ENCODE assay signal across 19 cellular contexts in the genomic region with DNA sequence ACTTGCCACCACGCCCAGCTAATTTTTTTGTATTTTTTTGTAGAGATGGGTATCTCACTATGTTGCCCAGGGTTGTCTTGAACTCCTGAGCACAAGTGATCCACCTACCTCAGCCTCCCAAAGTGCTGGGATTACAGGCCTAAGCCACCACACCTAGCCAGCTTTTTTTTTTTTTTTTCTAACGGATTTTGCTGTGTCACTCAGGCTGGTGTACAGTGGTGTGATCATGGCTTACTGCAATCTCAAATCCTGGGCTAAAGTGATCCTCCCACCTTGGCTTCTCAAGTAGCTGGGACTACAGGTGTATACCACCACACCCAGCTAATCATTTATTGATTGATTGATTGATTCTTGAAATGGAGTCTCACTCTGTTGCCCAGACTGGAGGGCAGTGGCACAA.
DNase-seq lines count a peak whose midpoint lies in the region; ATAC-seq, FAIRE-seq and TF ChIP-seq lines count a peak whose summit lies in the region.
"Had no signal": no experiment of that assay in that cellular context is flagged by ENCODE, and none has a peak within 500 bp of the region (broad histone marks: within the 10 kb centered on the region; RNA-seq: fewer than 3 reads in every experiment).

No MANE protein-coding gene starts in this region.

- CTCF ChIA-PET in HepG2 (lab: Yijun Ruan, JAX; ENCODE audit: low intra/inter-chr PET ratio, low total read pairs) = no interaction called here
- CTCF ChIA-PET in K562 (lab: Yijun Ruan, JAX; ENCODE audit: low intra/inter-chr PET ratio) = no interaction called here

- BruUV-seq in HepG2 (replicated peaks; lab: Mats Ljungman, UMichigan) (no TSS peak), K562 (replicated peaks; lab: Mats Ljungman, UMichigan) (no TSS peak)

- TF ChIP-seq RAD21 in HepG2 (CRISPR knock-in tag; IDR thresholded peaks at IDR 0.05) (no peak), K562 (CRISPR knock-in tag; conservative IDR thresholded peaks at IDR 0.05 in 1 of 2, IDR thresholded peaks at IDR 0.05 in 1 of 2) (no peak)

- no peak overlapping the region for H3K23ac ChIP-seq in trophoblast cell (ENCODE audit: low read length)

- TF ChIP-seq POLR2A in HepG2 (IDR thresholded peaks at IDR 0.05; ENCODE audit: insufficient read depth in 1 of 2, low read depth in 2 of 2, low read length in 2 of 2) (no peak), right lobe of liver (IDR thresholded peaks at IDR 0.05) (no peak), K562 (conservative IDR thresholded peaks at IDR 0.05) (no peak)

- peaks cover 14% of the 10 kb centered on the region for H3K79me1 ChIP-seq in trophoblast cell (ENCODE audit: low read length)

- H4K20me1 ChIP-seq in HepG2 (ENCODE audit: insufficient read depth, low read length) (no peaks in the 10 kb centered on the region), K562 (replicated peaks; ENCODE audit: control insufficient read depth, insufficient read depth, low read length) (no peaks in the 10 kb centered on the region)
- H4K20me1 ChIP-seq: BLaER1 treated with 17β-estradiol and CSF1 and Interleukin-3, amounts not matched to agents 10 nM and 100 nM had no signal

- 71% methylated on average over 2 of the region's 2 CpGs for WGBS in HepG2 (ENCODE audit: low lambda C conversion rate)
- 83% methylated on average over 1 of the region's 2 CpGs for WGBS in right lobe of liver (ENCODE audit: insufficient coverage, low coverage, low lambda C conversion rate, missing lambda C conversion rate)
- WGBS in K562 (ENCODE audit: insufficient coverage, low coverage, missing lambda C conversion rate) = 37% methylated on average over 1 of the region's 2 CpGs
- no CpG with 5 or more reads among the region's 2 CpGs for WGBS in trophoblast cell (ENCODE audit: extremely low coverage, insufficient coverage, insufficient read length)

- H3K9me3 ChIP-seq in HepG2 (ENCODE audit: low read length) = peaks cover 12% of the 10 kb centered on the region
- peaks cover 0 to 6% (median 0%) of the 10 kb centered on the region in 4 donors for H3K9me3 ChIP-seq in right lobe of liver
- H3K9me3 ChIP-seq in K562 (replicated peaks; ENCODE audit: control insufficient read depth, insufficient read depth, low read depth, low read length) = peaks cover 38% of the 10 kb centered on the region
- peaks cover 4% of the 10 kb centered on the region for H3K9me3 ChIP-seq in trophoblast cell (ENCODE audit: insufficient read depth, low read depth, low read length)

- H3K27ac ChIP-seq in HepG2 (ENCODE audit: extremely low read length, insufficient read depth, low read length) (peak overlapping the region; percentile 99), right lobe of liver (no peak overlapping the region), K562 (ENCODE audit: extremely low read depth, low read depth, low read length) (peak overlapping the region; percentile 98), trophoblast cell (ENCODE audit: low read depth, low read length) (peak overlapping the region; percentile 65)
- H3K27ac ChIP-seq: 22Rv1; BLaER1 treated with 17β-estradiol and CSF1 and Interleukin-3, amounts not matched to agents 10 nM and 100 nM; C4-2B had no signal

- peak overlapping the region; percentile 82 for H2BK120ac ChIP-seq in trophoblast cell (ENCODE audit: insufficient read depth, low read length, poor library complexity)

- DNase-seq in HepG2 (ENCODE audit: low spot score) (no peak), right lobe of liver (no peak), K562 (ENCODE audit: extremely low read depth in 1 of 4, low spot score in 3 of 4) (peak in 1 of 4 experiments; percentile 70), trophoblast cell (no peak), D721Med (ENCODE audit: insufficient read length, low spot score) (no peak)
- DNase-seq: AML-193; CD4-positive, alpha-beta T cell; CD8-positive, alpha-beta T cell; COR-L47; DMS79 treated with DMSO at 0.1 percent for 48 hours; GF-D8 had no signal

- POLR2A ChIA-PET in HepG2 (lab: Yijun Ruan, JAX) = interaction anchor here (0.7 to 3.9 kb wide), 8 partner anchors 30 to 119 kb away, joined by 3 to 22 read pairs (median 8); a partner anchor contains a TSS
- POLR2A ChIA-PET in K562 (lab: Yijun Ruan, JAX) = interaction anchor here (0.6 to 1.4 kb wide), 4 partner anchors 34 to 115 kb away, joined by 3 to 4 read pairs (median 3); no protein-coding TSS in a partner anchor

- peak overlapping the region; percentile 44 for H4K8ac ChIP-seq in trophoblast cell (ENCODE audit: low read depth, low read length)

- TF ChIP-seq EP300 in HepG2 (IDR thresholded peaks at IDR 0.05; ENCODE audit: low read depth in 2 of 2, low read length in 2 of 2) (no peak), HepG2 (CRISPR knock-in tag; IDR thresholded peaks at IDR 0.05; ENCODE audit: borderline replicate concordance) (no peak), K562 (IDR thresholded peaks at IDR 0.05; ENCODE audit: low read length) (peak; percentile 41)

- in situ Hi-C loops in HepG2 (cut with HindIII; ENCODE audit: extremely low pct_ligation_motif_present, low pct_unique_long_range_greater_than_20kb) = no loop called here
- in situ Hi-C loops in K562 (cut with MboI) = no loop called here

- TF ChIP-seq CTCF in HepG2 (CRISPR knock-in tag; IDR thresholded peaks at IDR 0.05) (no peak), right lobe of liver (IDR thresholded peaks at IDR 0.05) (no peak), K562 (IDR thresholded peaks at IDR 0.05 in 2 of 3, conservative IDR thresholded peaks at IDR 0.05 in 1 of 3; ENCODE audit: insufficient read depth in 2 of 3, low read depth in 1 of 3, low read length in 3 of 3) (no peak), D721Med (IDR thresholded peaks at IDR 0.05; ENCODE audit: insufficient read depth, missing control alignments) (no peak)

- peak overlapping the region; percentile 9 for H4K12ac ChIP-seq in trophoblast cell (ENCODE audit: low read depth, low read length)

- peaks cover 30% of the 10 kb centered on the region for H3K4me1 ChIP-seq in HepG2 (ENCODE audit: insufficient read depth, low read length)
- H3K4me1 ChIP-seq in right lobe of liver = no peaks in the 10 kb centered on the region
- peaks cover 10 to 40% of the 10 kb centered on the region in 2 experiments for H3K4me1 ChIP-seq in K562 (replicated peaks in 1 of 2; ENCODE audit: control insufficient read depth in 2 of 2, insufficient read depth in 2 of 2, low read length in 2 of 2)
- H3K4me1 ChIP-seq in trophoblast cell (ENCODE audit: control insufficient read depth in 1 of 2, insufficient read depth in 2 of 2, low read length in 2 of 2) = peaks cover 1 to 3% of the 10 kb centered on the region in 2 experiments
- H3K4me1 ChIP-seq: A549 had no signal

- H3K4ac ChIP-seq in trophoblast cell (ENCODE audit: low read depth, low read length) = no peak overlapping the region

- intact Hi-C loops in HepG2 (cut with micrococcal nuclease; ENCODE audit: unreplicated experiment) = no loop called here
- intact Hi-C loops in right lobe of liver (cut with DNase I) = no loop called here
- intact Hi-C loops in K562 (cut with micrococcal nuclease) = no loop called here

- no peaks in the 10 kb centered on the region for H3K27me3 ChIP-seq in HepG2 (ENCODE audit: control insufficient read depth in 1 of 2, insufficient read depth in 2 of 2, low read length in 2 of 2)
- no peaks in the 10 kb centered on the region for H3K27me3 ChIP-seq in right lobe of liver
- no peaks in the 10 kb centered on the region for H3K27me3 ChIP-seq in K562 (ENCODE audit: control insufficient read depth in 2 of 2, insufficient read depth in 2 of 2, low read length in 2 of 2)
- no peaks in the 10 kb centered on the region for H3K27me3 ChIP-seq in trophoblast cell (ENCODE audit: insufficient read depth, low read length)
- H3K27me3 ChIP-seq: BLaER1 treated with 17β-estradiol and CSF1 and Interleukin-3, amounts not matched to agents 10 nM and 100 nM had no signal

- peak overlapping the region; percentile 76 for H2BK5ac ChIP-seq in trophoblast cell (ENCODE audit: low read depth, low read length, poor library complexity)

- H3K18ac ChIP-seq in trophoblast cell (ENCODE audit: low read length) = no peak overlapping the region

- H3K9me1 ChIP-seq in K562 (ENCODE audit: control insufficient read depth, insufficient read depth, low read length) = no peaks in the 10 kb centered on the region

- H3K4me3 ChIP-seq in HepG2 (replicated peaks in 1 of 3; ENCODE audit: insufficient read depth in 1 of 3, low read depth in 2 of 3, low read length in 3 of 3) (no peak overlapping the region), right lobe of liver (no peak overlapping the region), K562 (no peak overlapping the region), trophoblast cell (ENCODE audit: low read depth, low read length) (no peak overlapping the region)
- H3K4me3 ChIP-seq: A549; BLaER1 treated with 17β-estradiol and CSF1 and Interleukin-3, amounts not matched to agents 10 nM and 100 nM had no signal

- FAIRE-seq in HepG2 (lab: Jason Lieb, UNC) = no peak
- peak; percentile 58 for FAIRE-seq in K562 (lab: Jason Lieb, UNC)
- no peak for FAIRE-seq in D721Med (lab: Jason Lieb, UNC)
- FAIRE-seq: A549, G401.6, GM12891, GM19239 had no signal

- H3K79me2 ChIP-seq in HepG2 (ENCODE audit: insufficient read depth, low read length) = no peaks in the 10 kb centered on the region
- no peaks in the 10 kb centered on the region for H3K79me2 ChIP-seq in K562 (ENCODE audit: control insufficient read depth, insufficient read depth, low read length)
- H3K79me2 ChIP-seq in trophoblast cell (ENCODE audit: control insufficient read depth, insufficient read depth, low read length, poor library complexity) = no peaks in the 10 kb centered on the region

- H4K91ac ChIP-seq in trophoblast cell (ENCODE audit: low read depth, low read length) = peak overlapping the region; percentile 79

- H3K9ac ChIP-seq in HepG2 (ENCODE audit: insufficient read depth, low read depth, low read length) = peak overlapping the region; percentile 93
- H3K9ac ChIP-seq in K562 (ENCODE audit: insufficient read depth in 1 of 2, low read depth in 2 of 2, low read length in 2 of 2) = peak overlapping the region in 1 of 2 experiments; percentile 72; a peak in 1 of 4 replicates
- no peak overlapping the region for H3K9ac ChIP-seq in trophoblast cell (ENCODE audit: low read length)
- H3K9ac ChIP-seq: BLaER1 treated with 17β-estradiol and CSF1 and Interleukin-3, amounts not matched to agents 10 nM and 100 nM had no signal

- peak overlapping the region; percentile 70 for H2BK12ac ChIP-seq in trophoblast cell (ENCODE audit: low read length)

- H3K36me3 ChIP-seq in HepG2 (replicated peaks in 1 of 2; ENCODE audit: control insufficient read depth in 1 of 2, insufficient read depth in 2 of 2, low read length in 2 of 2) = no peaks in the 10 kb centered on the region
- H3K36me3 ChIP-seq in right lobe of liver = no peaks in the 10 kb centered on the region
- H3K36me3 ChIP-seq in K562 (ENCODE audit: control insufficient read depth, insufficient read depth, low read length) = no peaks in the 10 kb centered on the region
- H3K36me3 ChIP-seq in trophoblast cell (ENCODE audit: control insufficient read depth in 1 of 2, insufficient read depth in 2 of 2, low read length in 2 of 2) = peaks cover 0 to 3% of the 10 kb centered on the region in 2 experiments
- H3K36me3 ChIP-seq: BLaER1 treated with 17β-estradiol and CSF1 and Interleukin-3, amounts not matched to agents 10 nM and 100 nM had no signal

- H2AK5ac ChIP-seq in trophoblast cell (ENCODE audit: low read length) = no peak overlapping the region

- H2AFZ ChIP-seq in HepG2 (ENCODE audit: low read length) (no peak overlapping the region), K562 (ENCODE audit: low read depth, low read length) (peak overlapping the region; percentile 3; the same call in 1 of the 2 replicates), trophoblast cell (ENCODE audit: insufficient read depth, low read length, poor library complexity) (no peak overlapping the region)

- ATAC-seq in HepG2 (no peak), right lobe of liver (no peak), K562 (peak; percentile 37), HG02852 (IDR thresholded peaks at IDR 0.05; ENCODE audit: unreplicated experiment) (no peak)
- ATAC-seq: A549; CD8-positive, alpha-beta T cell had no signal

- H3K14ac ChIP-seq in trophoblast cell (ENCODE audit: low read length) = no peak overlapping the region

- no peak overlapping the region for H3K4me2 ChIP-seq in HepG2 (ENCODE audit: low read depth, low read length)
- H3K4me2 ChIP-seq in K562 (ENCODE audit: insufficient read depth, low read length) = peak overlapping the region; percentile 68; the same call in 1 of the 2 replicates
- no peak overlapping the region for H3K4me2 ChIP-seq in trophoblast cell (ENCODE audit: low read length)
- H3K4me2 ChIP-seq: A549; BLaER1 treated with 17β-estradiol and CSF1 and Interleukin-3, amounts not matched to agents 10 nM and 100 nM had no signal

Comparison
In these comparisons a context has a peak if more than half of its experiments do, and no peak if none do; other contexts are left out.
1. H3K27ac ChIP-seq: peak in HepG2 (single experiment), K562 (single experiment) and trophoblast cell (single experiment); none in right lobe of liver (0 of 3).